19 cellular contexts compared by ENCODE assay signal in genomic region chr10:70315815-70316214, GRCh38. TPM values are rescaled to one million over a fixed set of nuclear protein-coding genes. Genes with fewer than 3 reads are reported as not detected.
"Had no signal": no experiment of that assay in that cellular context is flagged by ENCODE, and none has a peak within 500 bp of the region (broad histone marks: within the 10 kb centered on the region; RNA-seq: fewer than 3 reads in every experiment).

No MANE protein-coding gene starts in this region.

- H3K9me3 Mint-ChIP-seq: activated naive CD8-positive, alpha-beta T cell treated with anti-CD3 and anti-CD28 coated beads, Interleukin-2, amount 10 ng/mL, durations not matched to agents 7 days and 5 days; dendritic cell treated with granulocyte-macrophage colony-stimulating factor and Interleukin-4, amounts not matched to agents 40 ng/mL and 50 ng/mL, for 4 days; effector memory CD8-positive, alpha-beta T cell; nephron had no signal

- H3K27me3 ChIP-seq: brain microvascular endothelial cell, tibial artery, uterus had no signal

- DNase-seq: activated CD4-positive, alpha-beta T cell treated with anti-CD3 and anti-CD28 coated beads, Interleukin-2, amount 50 U/mL, for 1 hour; activated CD8-positive, alpha-beta memory T cell treated with anti-CD3 and anti-CD28 coated beads for 24 hours; activated gamma-delta T cell treated with Interleukin-2 at 50 U/mL for 16 hours; activated naive CD8-positive, alpha-beta T cell treated with anti-CD3 and anti-CD28 coated beads, Interleukin-2, amount 10 ng/mL, durations not matched to agents 7 days and 5 days; anterior cingulate cortex; brain microvascular endothelial cell; cerebellar nuclear complex; effector memory CD8-positive, alpha-beta T cell; erythroblast; left ventricle myocardium inferior; occipital lobe; stimulated activated CD4-positive, alpha-beta T cell treated with anti-CD3 and anti-CD28 coated beads, Interleukin-4, amount 100 ng/mL, for 24 hours; stimulated activated naive CD4-positive, alpha-beta T cell; tibial artery; uterus had no signal

- ATAC-seq: effector memory CD8-positive, alpha-beta T cell had no signal

- H3K4me3 Mint-ChIP-seq: activated naive CD8-positive, alpha-beta T cell treated with anti-CD3 and anti-CD28 coated beads, Interleukin-2, amount 10 ng/mL, durations not matched to agents 7 days and 5 days; dendritic cell treated with granulocyte-macrophage colony-stimulating factor and Interleukin-4, amounts not matched to agents 40 ng/mL and 50 ng/mL, for 4 days; effector memory CD8-positive, alpha-beta T cell; nephron had no signal

- H3K4me1 Mint-ChIP-seq: nephron had no signal

- H3K4me3 ChIP-seq: left ventricle myocardium inferior, tibial artery, uterus had no signal

- H3K27me3 Mint-ChIP-seq: effector memory CD8-positive, alpha-beta T cell had no signal

- H3K9me3 ChIP-seq: left ventricle myocardium inferior, tibial artery, uterus had no signal

- H3K4me1 ChIP-seq: uterus had no signal

- H3K36me3 ChIP-seq: brain microvascular endothelial cell, left ventricle myocardium inferior, tibial artery, uterus had no signal

- H3K27ac Mint-ChIP-seq: activated naive CD8-positive, alpha-beta T cell treated with anti-CD3 and anti-CD28 coated beads, Interleukin-2, amount 10 ng/mL, durations not matched to agents 7 days and 5 days; dendritic cell treated with granulocyte-macrophage colony-stimulating factor and Interleukin-4, amounts not matched to agents 40 ng/mL and 50 ng/mL, for 4 days; effector memory CD8-positive, alpha-beta T cell; nephron had no signal

- H3K27ac ChIP-seq: brain microvascular endothelial cell, left ventricle myocardium inferior, tibial artery, uterus had no signal

RNA-seq across cellular contexts. Expression of gene NPFFR1, which starts 32.0 kb away (rescaled TPM):
- total RNA-seq: left ventricle myocardium inferior, posterior vena cava, subcutaneous adipose tissue had no signal
